1 cellular context compared by ENCODE assay signal in genomic region chr10:133359554-133359971, GRCh38.
TF ChIP-seq lines count a peak whose summit lies in the region.

No MANE protein-coding gene starts in this region.

TF ChIP-seq in K562, 482 proteins besides CTCF, POLR2A, EP300 and RAD21:
- TF ChIP-seq NFIX (CRISPR knock-in tag; IDR thresholded peaks at IDR 0.05; ENCODE audit: low read depth), result peak; percentile 91
- TF ChIP-seq USF2 (CRISPR knock-in tag; IDR thresholded peaks at IDR 0.05), result no peak
- TF ChIP-seq SP1 (CRISPR knock-in tag; IDR thresholded peaks at IDR 0.05), result no peak
- no peak for TF ChIP-seq PML (IDR thresholded peaks at IDR 0.05; ENCODE audit: low read length)
- TF ChIP-seq NFIC (IDR thresholded peaks at IDR 0.05), result peak; percentile 99
